15 cellular contexts compared by ENCODE assay signal in genomic region chr7:28174901-28175661, GRCh38. TPM values are rescaled to one million over a fixed set of nuclear protein-coding genes. Genes with fewer than 3 reads are reported as not detected.
DNase-seq lines count a peak whose midpoint lies in the region; ATAC-seq, FAIRE-seq and TF ChIP-seq lines count a peak whose summit lies in the region.
"Had no signal": no experiment of that assay in that cellular context is flagged by ENCODE, and none has a peak within 500 bp of the region (broad histone marks: within the 10 kb centered on the region; RNA-seq: fewer than 3 reads in every experiment).

No MANE protein-coding gene starts in this region.

- in situ Hi-C loops in K562 (cut with MboI) (no loop called here), ACHN (cut with HindIII; ENCODE audit: low pct_ligation_motif_present, low pct_unique_long_range_greater_than_20kb, low sequenced_read_pairs) (no loop called here)

- CTCF ChIA-PET in HEK293 (lab: Yijun Ruan, JAX): no interaction called here
- CTCF ChIA-PET in K562 (lab: Yijun Ruan, JAX; ENCODE audit: low intra/inter-chr PET ratio): no interaction called here

- under 1% methylated on average over 8 of the region's 8 CpGs for WGBS in K562 (ENCODE audit: insufficient coverage, low coverage, missing lambda C conversion rate)

- H3K9me1 ChIP-seq in K562 (ENCODE audit: control insufficient read depth, insufficient read depth, low read length): no peaks in the 10 kb centered on the region

- peaks cover 3% of the 10 kb centered on the region for H3K36me3 Mint-ChIP-seq in activated naive CD4-positive, alpha-beta T cell treated with anti-CD3 and anti-CD28 coated beads, Interleukin-2, amount 50 U/mL, for 24 hours
- no peaks in the 10 kb centered on the region for H3K36me3 Mint-ChIP-seq in stimulated activated memory B cell treated with anti-CD40 and anti-IgM and Interleukin-4, amounts not matched to agents 10 μg/mL and 1 μg/mL and 100 μg/mL, for 72 hours

- no peaks in the 10 kb centered on the region; the same call in 1 of the 2 replicates for H4K20me1 ChIP-seq in K562 (replicated peaks; ENCODE audit: control insufficient read depth, insufficient read depth, low read length)

- H3K79me2 ChIP-seq in K562 (ENCODE audit: control insufficient read depth, insufficient read depth, low read length): no peaks in the 10 kb centered on the region

- no peak for FAIRE-seq in K562 (lab: Jason Lieb, UNC)

- H2AFZ ChIP-seq in K562 (ENCODE audit: low read depth, low read length): no peak overlapping the region

- H3K9ac ChIP-seq in K562 (ENCODE audit: insufficient read depth in 1 of 2, low read depth in 2 of 2, low read length in 2 of 2): no peak overlapping the region

- no peak for TF ChIP-seq POLR2A in K562 (conservative IDR thresholded peaks at IDR 0.05)

- H3K4me1 ChIP-seq in HEK293 (ENCODE audit: control insufficient read depth, insufficient read depth, low read length) (peaks cover 13% of the 10 kb centered on the region), K562 (replicated peaks in 1 of 2; ENCODE audit: control insufficient read depth in 2 of 2, insufficient read depth in 2 of 2, low read length in 2 of 2) (peaks cover 0 to 6% of the 10 kb centered on the region in 2 experiments; a peak in 2 of 5 replicates)
- H3K4me1 ChIP-seq: colonic mucosa had no signal

- H3K9me3 ChIP-seq in HEK293 (ENCODE audit: control insufficient read depth, insufficient read depth, low read depth, low read length): no peaks in the 10 kb centered on the region
- H3K9me3 ChIP-seq in K562 (replicated peaks; ENCODE audit: control insufficient read depth, insufficient read depth, low read depth, low read length): no peaks in the 10 kb centered on the region
- H3K9me3 ChIP-seq: colonic mucosa, SJCRH30, tibial nerve had no signal

- intact Hi-C loops in K562 (cut with micrococcal nuclease): no loop called here

- H3K4me1 Mint-ChIP-seq in activated naive CD4-positive, alpha-beta T cell treated with anti-CD3 and anti-CD28 coated beads, Interleukin-2, amount 50 U/mL, for 24 hours: peaks cover 47% of the 10 kb centered on the region
- H3K4me1 Mint-ChIP-seq in stimulated activated memory B cell treated with anti-CD40 and anti-IgM and Interleukin-4, amounts not matched to agents 10 μg/mL and 1 μg/mL and 100 μg/mL, for 72 hours: peaks cover 56% of the 10 kb centered on the region

- TF ChIP-seq RAD21 in K562 (CRISPR knock-in tag; conservative IDR thresholded peaks at IDR 0.05 in 1 of 2, IDR thresholded peaks at IDR 0.05 in 1 of 2): no peak

- H3K36me3 ChIP-seq in HEK293 (ENCODE audit: control insufficient read depth in 2 of 2, insufficient read depth in 1 of 2, low read length in 2 of 2) (no peaks in the 10 kb centered on the region), K562 (ENCODE audit: control insufficient read depth, insufficient read depth, low read length) (no peaks in the 10 kb centered on the region)
- H3K36me3 ChIP-seq: colonic mucosa, SJCRH30, tibial nerve had no signal

- no peak for TF ChIP-seq EP300 in K562 (IDR thresholded peaks at IDR 0.05; ENCODE audit: low read length)

- no peak for ATAC-seq in K562
- ATAC-seq in stimulated activated memory B cell treated with anti-CD40 and anti-IgM and Interleukin-4, amounts not matched to agents 10 μg/mL and 1 μg/mL and 100 μg/mL, for 72 hours: no peak
- no peak for ATAC-seq in activated CD4-positive, CD25-positive, alpha-beta regulatory T cell treated with anti-CD3 and anti-CD28 coated beads, Interleukin-2, amount 50 U/mL, for 24 hours
- ATAC-seq: left lobe of liver had no signal

- peak overlapping the region; percentile 71 for H3K27ac Mint-ChIP-seq in activated naive CD4-positive, alpha-beta T cell treated with anti-CD3 and anti-CD28 coated beads, Interleukin-2, amount 50 U/mL, for 24 hours
- peak overlapping the region; percentile 80 for H3K27ac Mint-ChIP-seq in stimulated activated memory B cell treated with anti-CD40 and anti-IgM and Interleukin-4, amounts not matched to agents 10 μg/mL and 1 μg/mL and 100 μg/mL, for 72 hours
- H3K27ac Mint-ChIP-seq: activated naive CD4-positive, alpha-beta T cell treated with anti-CD3 and anti-CD28 coated beads for 36 hours had no signal

- TF ChIP-seq CTCF in HEK293 (tag by site-specific recombination; IDR thresholded peaks at IDR 0.05): no peak
- no peak for TF ChIP-seq CTCF in K562 (IDR thresholded peaks at IDR 0.05 in 2 of 3, conservative IDR thresholded peaks at IDR 0.05 in 1 of 3; ENCODE audit: insufficient read depth in 2 of 3, low read depth in 1 of 3, low read length in 3 of 3)

- H3K4me3 Mint-ChIP-seq in activated naive CD4-positive, alpha-beta T cell treated with anti-CD3 and anti-CD28 coated beads, Interleukin-2, amount 50 U/mL, for 24 hours: no peak overlapping the region
- H3K4me3 Mint-ChIP-seq in stimulated activated memory B cell treated with anti-CD40 and anti-IgM and Interleukin-4, amounts not matched to agents 10 μg/mL and 1 μg/mL and 100 μg/mL, for 72 hours: no peak overlapping the region
- H3K4me3 Mint-ChIP-seq: activated naive CD4-positive, alpha-beta T cell treated with anti-CD3 and anti-CD28 coated beads for 36 hours had no signal

- H3K27me3 Mint-ChIP-seq in activated naive CD4-positive, alpha-beta T cell treated with anti-CD3 and anti-CD28 coated beads, Interleukin-2, amount 50 U/mL, for 24 hours: no peaks in the 10 kb centered on the region
- H3K27me3 Mint-ChIP-seq in stimulated activated memory B cell treated with anti-CD40 and anti-IgM and Interleukin-4, amounts not matched to agents 10 μg/mL and 1 μg/mL and 100 μg/mL, for 72 hours: no peaks in the 10 kb centered on the region

- POLR2A ChIA-PET in HEK293 (lab: Yijun Ruan, JAX) (no interaction called here), K562 (lab: Yijun Ruan, JAX) (interaction anchor here (0.8 kb wide), 1 partner anchor 14 kb away, joined by 3 read pairs; no protein-coding TSS in a partner anchor)

- no peak for DNase-seq in activated naive CD4-positive, alpha-beta T cell treated with anti-CD3 and anti-CD28 coated beads, Interleukin-2, amount 50 U/mL, for 16 hours
- DNase-seq in K562 (ENCODE audit: extremely low read depth in 1 of 4, low spot score in 3 of 4): no peak
- DNase-seq in NCI-H1417 (lab: John Stamatoyannopoulos, UW): no peak
- DNase-seq in ACHN: no peak
- DNase-seq: activated naive CD4-positive, alpha-beta T cell treated with anti-CD3 and anti-CD28 coated beads for 36 hours; colonic mucosa; COR-L47; NCI-H187; SJCRH30 had no signal

- no peaks in the 10 kb centered on the region for H3K9me3 Mint-ChIP-seq in activated naive CD4-positive, alpha-beta T cell treated with anti-CD3 and anti-CD28 coated beads, Interleukin-2, amount 50 U/mL, for 24 hours
- H3K9me3 Mint-ChIP-seq in stimulated activated memory B cell treated with anti-CD40 and anti-IgM and Interleukin-4, amounts not matched to agents 10 μg/mL and 1 μg/mL and 100 μg/mL, for 72 hours: no peaks in the 10 kb centered on the region
- H3K9me3 Mint-ChIP-seq: activated naive CD4-positive, alpha-beta T cell treated with anti-CD3 and anti-CD28 coated beads for 36 hours had no signal

- H3K27ac ChIP-seq in HEK293 (ENCODE audit: extremely low read depth, low read depth, low read length): no peak overlapping the region
- H3K27ac ChIP-seq in K562 (ENCODE audit: extremely low read depth, low read depth, low read length): no peak overlapping the region
- H3K27ac ChIP-seq: colonic mucosa, SJCRH30, tibial nerve had no signal

- H3K4me2 ChIP-seq in K562 (ENCODE audit: insufficient read depth, low read length): no peak overlapping the region

- H3K4me3 ChIP-seq in HEK293 (ENCODE audit: low read depth, low read length) (no peak overlapping the region), K562 (no peak overlapping the region)
- H3K4me3 ChIP-seq: colonic mucosa, SJCRH30, tibial nerve had no signal

- H3K27me3 ChIP-seq in K562 (ENCODE audit: control insufficient read depth in 2 of 2, insufficient read depth in 2 of 2, low read length in 2 of 2): peaks cover 6 to 11% of the 10 kb centered on the region in 2 experiments; a peak in 3 of 5 replicates
- H3K27me3 ChIP-seq: colonic mucosa, SJCRH30, tibial nerve had no signal

- BruUV-seq in K562 (replicated peaks; lab: Mats Ljungman, UMichigan): no TSS peak

TF ChIP-seq in K562, 482 proteins besides CTCF, POLR2A, EP300 and RAD21:
- no peak for TF ChIP-seq SREBF1 (IDR thresholded peaks at IDR 0.05; ENCODE audit: borderline replicate concordance, low read depth, low read length)
- TF ChIP-seq ATF3 (IDR thresholded peaks at IDR 0.05): 0 out of 2 replicates have a peak, but pooled peaks have one; percentile 25
- TF ChIP-seq ATF3 (CRISPR knock-in tag; conservative IDR thresholded peaks at IDR 0.05): no peak
- TF ChIP-seq JUNB (CRISPR knock-in tag; conservative IDR thresholded peaks at IDR 0.05): 0 out of 2 replicates have a peak, but pooled peaks have one; percentile 10

RNA-seq across cellular contexts. Expression of gene JAZF1, which starts 5.5 kb away (rescaled TPM):
- total RNA-seq in K562 (2011; cell fraction: chromatin; rRNA removed; ENCODE audit: low replicate concordance): 0.23 and 0.30 TPM in 2 replicates
- total RNA-seq in K562 (2011; cell fraction: nucleolus; rRNA removed): 0.13 TPM in 1 of 2 replicates, not detected in the other
- 0.22 and 0.69 TPM in 2 replicates for total RNA-seq in K562 (2011; cell fraction: nucleoplasm; rRNA removed)
- total RNA-seq in K562 (2014; rRNA removed) (0.04 TPM in 1 of 2 replicates, not detected in the other), K562 (2014; rRNA removed; fragmentation: Illumina TruSeq; extraction: Trizol) (0.19 TPM in 1 of 2 replicates, not detected in the other), K562 (2015; rRNA removed; fragmentation: Illumina TruSeq; extraction: Trizol) (0.04 TPM in 1 of 2 replicates, not detected in the other), K562 (2021) (0.20 and 0.64 TPM in 2 replicates)
- polyA plus RNA-seq in K562 (2011; rRNA removed) (0.06 and 0.11 TPM in 2 replicates), K562 (2014; fragmentation: Illumina TruSeq; extraction: Trizol) (0.19 and 0.24 TPM in 2 replicates), K562 (2014; fragmentation: Nextera tagmentation; extraction: Ambion mirVana) (under 1 TPM; 0.08 to 0.13 TPM), K562 (2014; rRNA removed) (not detected in 2 replicates)
- polyA plus RNA-seq in K562 (2011; cell fraction: cytosol; rRNA removed): 0.09 TPM in 1 of 2 replicates, not detected in the other
- 0.08 and 0.40 TPM in 2 replicates for polyA plus RNA-seq in K562 (2011; cell fraction: nucleus; rRNA removed)
- 0.23 and 0.46 TPM in 2 replicates for polyA plus RNA-seq in K562 (2012)
- polyA minus RNA-seq in K562 (2011; rRNA and poly(A)+ RNA removed): 0.09 TPM in 1 of 2 replicates, not detected in the other
- not detected in 2 replicates for polyA minus RNA-seq in K562 (2011; cell fraction: cytosol; rRNA and poly(A)+ RNA removed)
- polyA minus RNA-seq in K562 (2011; cell fraction: nucleus; rRNA and poly(A)+ RNA removed): 0.22 and 0.27 TPM in 2 replicates
